In genomic region chr16:14400978-14401838, GRCh38 we compare ENCODE assay signal across 2 cellular contexts.
TF ChIP-seq lines count a peak whose summit lies in the region.

No MANE protein-coding gene starts in this region.

TF ChIP-seq in A549, 52 proteins besides CTCF, POLR2A, EP300 and RAD21:
- 0 out of 2 replicates have a peak, but pooled peaks have one; percentile 33 for TF ChIP-seq MAX (IDR thresholded peaks at IDR 0.05)

TF ChIP-seq in HepG2, 621 proteins besides CTCF, POLR2A, EP300 and RAD21 (continues in another document):
- TF ChIP-seq PRDM10 (CRISPR knock-in tag; IDR thresholded peaks at IDR 0.05; ENCODE audit: low read depth): 0 out of 2 replicates have a peak, but pooled peaks have one; percentile 6
- peak; percentile 63 for TF ChIP-seq RBFOX2 (IDR thresholded peaks at IDR 0.05; ENCODE audit: low read depth, low read length)
- TF ChIP-seq ZBTB33 (CRISPR knock-in tag; IDR thresholded peaks at IDR 0.05): 0 out of 2 replicates have a peak, but pooled peaks have one; percentile 20
- 0 out of 2 replicates have a peak, but pooled peaks have one; percentile 67 for TF ChIP-seq ZNF547 (CRISPR knock-in tag; IDR thresholded peaks at IDR 0.05)
- 0 out of 2 replicates have a peak, but pooled peaks have one; percentile 24 for TF ChIP-seq ADNP (CRISPR knock-in tag; IDR thresholded peaks at IDR 0.05)
- peak; percentile 1; the same call in 1 of the 2 replicates for TF ChIP-seq UBTF (CRISPR knock-in tag; IDR thresholded peaks at IDR 0.05)
- TF ChIP-seq ZNF407 (CRISPR knock-in tag; IDR thresholded peaks at IDR 0.05; ENCODE audit: not compliant biosample characterization): peak; percentile 37
- TF ChIP-seq ZFY (CRISPR knock-in tag; IDR thresholded peaks at IDR 0.05): peak; percentile 25; the same call in 1 of the 2 replicates
- 0 out of 2 replicates have a peak, but pooled peaks have one; percentile 8 for TF ChIP-seq ARID5B (CRISPR knock-in tag; IDR thresholded peaks at IDR 0.05)
- peak; percentile 61; the same call in 1 of the 2 replicates for TF ChIP-seq IRF9 (CRISPR knock-in tag; IDR thresholded peaks at IDR 0.05; ENCODE audit: borderline replicate concordance)
- 0 out of 2 replicates have a peak, but pooled peaks have one; percentile 60 for TF ChIP-seq ZBTB38 (CRISPR knock-in tag; IDR thresholded peaks at IDR 0.05)
- peak; percentile 19; the same call in 1 of the 2 replicates for TF ChIP-seq ZSCAN31 (CRISPR knock-in tag; IDR thresholded peaks at IDR 0.05; ENCODE audit: low read depth)
- 0 out of 2 replicates have a peak, but pooled peaks have one; percentile 40 for TF ChIP-seq ZSCAN9 (CRISPR knock-in tag; IDR thresholded peaks at IDR 0.05; ENCODE audit: borderline replicate concordance)
- 0 out of 2 replicates have a peak, but pooled peaks have one; percentile 30 for TF ChIP-seq TGIF2 (CRISPR knock-in tag; IDR thresholded peaks at IDR 0.05)
- peak; percentile 39; the same call in 1 of the 2 replicates for TF ChIP-seq ARID4A (CRISPR knock-in tag; IDR thresholded peaks at IDR 0.05; ENCODE audit: borderline replicate concordance)
